ENCODE assay signal across 9 cellular contexts in the genomic region with DNA sequence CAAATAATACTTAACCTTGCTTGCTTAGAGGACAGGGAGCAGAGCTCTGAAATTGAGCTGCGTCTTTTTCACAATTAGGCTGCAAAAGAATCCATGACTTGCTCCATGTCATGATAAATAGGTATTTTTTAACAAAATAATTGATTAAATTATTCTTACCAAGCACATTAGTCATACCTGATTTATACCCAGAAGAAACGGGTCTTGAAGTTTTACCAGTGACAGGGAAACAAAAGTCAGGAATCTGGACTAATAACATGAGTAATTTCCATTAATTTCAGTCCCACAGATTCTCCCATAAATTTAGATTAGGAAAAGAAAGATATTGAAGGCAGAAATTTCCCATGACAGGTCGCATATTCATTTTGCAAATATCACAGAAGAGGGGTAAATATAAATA.
"Had no signal": no experiment of that assay in that cellular context is flagged by ENCODE, and none has a peak within 500 bp of the region (broad histone marks: within the 10 kb centered on the region; RNA-seq: fewer than 3 reads in every experiment).

No MANE protein-coding gene starts in this region.

- H3K36me3 ChIP-seq: HAP-1 had no signal

- H3K9me3 ChIP-seq: HAP-1 had no signal

- H3K4me3 ChIP-seq: GM23248, GM23338, HAP-1 had no signal

- H3K27ac Mint-ChIP-seq: GM23338, H9, HFFc6 had no signal

- H3K4me2 ChIP-seq: GM23338 had no signal

- H3K9me3 Mint-ChIP-seq: GM23338, H9, HFFc6 had no signal

- H3K9ac ChIP-seq: GM23248 had no signal

- H3K4me3 Mint-ChIP-seq: GM23338, H9, HFFc6 had no signal

- H3K27ac ChIP-seq: GM23248 had no signal

- H3K4me1 ChIP-seq: HAP-1 had no signal

- ATAC-seq: GM23338, HCT116 had no signal

- DNase-seq: GM23248, GOT3, H7, H9, HCEC 1CT, HFFc6 had no signal

- H2AFZ ChIP-seq: GM23248, GM23338 had no signal
